23 cellular contexts compared by ENCODE assay signal in genomic region chr6:136566851-136567250, GRCh38. TPM values are rescaled to one million over a fixed set of nuclear protein-coding genes. Genes with fewer than 3 reads are reported as not detected.
A peak's percentile ranks its signal among the peaks of the same experiment; 100 is the strongest.
DNase-seq lines count a peak whose midpoint lies in the region; ATAC-seq, FAIRE-seq and TF ChIP-seq lines count a peak whose summit lies in the region.
"Had no signal": no experiment of that assay in that cellular context is flagged by ENCODE, and none has a peak within 500 bp of the region (broad histone marks: within the 10 kb centered on the region; RNA-seq: fewer than 3 reads in every experiment).

No MANE protein-coding gene starts in this region.

- TF ChIP-seq CTCF in right atrium auricular region (IDR thresholded peaks at IDR 0.05): no peak

- peaks cover 27% of the 10 kb centered on the region for H3K9me3 ChIP-seq in KOPT-K1 (ENCODE audit: insufficient read depth, low read length, poor library complexity, severe bottlenecking)
- H3K9me3 ChIP-seq in small intestine (ENCODE audit: control insufficient read depth, low read depth): peaks cover 1% of the 10 kb centered on the region
- peaks cover 0 to 11% of the 10 kb centered on the region in 2 donors for H3K9me3 ChIP-seq in right atrium auricular region
- H3K9me3 ChIP-seq: suprapubic skin had no signal

- H3K4me1 ChIP-seq in small intestine (ENCODE audit: control insufficient read depth in 2 of 2, insufficient read depth in 1 of 2, low read depth in 1 of 2, low read length in 1 of 2) (peaks cover 3 to 6% of the 10 kb centered on the region in 2 donors), right atrium auricular region (no peaks in the 10 kb centered on the region)
- H3K4me1 ChIP-seq: suprapubic skin had no signal

- intact Hi-C loops in sciatic nerve (cut with DNase I): no loop called here

- no peak for ATAC-seq in sciatic nerve
- ATAC-seq: activated CD4-positive, alpha-beta T cell treated with anti-CD3 and anti-CD28 coated beads for 36 hours; HCT116; left lung; T-helper 17 cell had no signal

- DNase-seq in NOMO-1 treated with dmso at 0.1 percent for 144 hours (lab: John Stamatoyannopoulos, UW; ENCODE audit: unreplicated experiment): peak; percentile 9
- DNase-seq in small intestine: peak; percentile 81
- no peak for DNase-seq in sciatic nerve (ENCODE audit: low spot score)
- no peak for DNase-seq in activated gamma-delta T cell treated with Interleukin-2 at 50 U/mL for 16 hours
- no peak for DNase-seq in right atrium auricular region (ENCODE audit: low spot score)
- DNase-seq in substantia nigra (lab: John Stamatoyannopoulos, UW): no peak
- DNase-seq: activated CD4-positive, alpha-beta T cell treated with anti-CD3 and anti-CD28 coated beads for 36 hours; activated naive CD4-positive, alpha-beta T cell; activated T-cell treated with anti-CD3 and anti-CD28 coated beads, Interleukin-2, amount 50 U/mL, for 1 hour; Calu3; left lung; mesendoderm; naive B cell; NCI-H1105 treated with DMSO at 0.1 percent for 48 hours; NCI-H526 treated with DMSO at 0.1 percent for 48 hours; nucleus accumbens; T-helper 17 cell had no signal

- no peaks in the 10 kb centered on the region for H3K36me3 ChIP-seq in KOPT-K1 (ENCODE audit: insufficient read depth, low read length)
- peaks cover 0 to 4% of the 10 kb centered on the region in 2 donors for H3K36me3 ChIP-seq in small intestine (ENCODE audit: control insufficient read depth in 2 of 2, insufficient read depth in 2 of 2, low read length in 2 of 2)
- no peaks in the 10 kb centered on the region for H3K36me3 ChIP-seq in right atrium auricular region

- H3K4me3 ChIP-seq in small intestine (ENCODE audit: low read depth in 1 of 2, low read length in 2 of 2): peak overlapping the region in 1 of 2 donors; percentile 15
- no peak overlapping the region for H3K4me3 ChIP-seq in right atrium auricular region
- H3K4me3 ChIP-seq: left lung, smooth muscle cell, suprapubic skin had no signal

- WGBS in small intestine, 3 donors: 14 to 38% (median 28%) methylated on average over 2 of the region's 2 CpGs

- H3K27ac ChIP-seq in KOPT-K1 (ENCODE audit: low read depth, low read length, poor library complexity, severe bottlenecking): peak overlapping the region; percentile 75
- H3K27ac ChIP-seq in small intestine (ENCODE audit: low read depth in 1 of 2, low read length in 1 of 2): peak overlapping the region; percentile 68 to 79
- H3K27ac ChIP-seq in right atrium auricular region: no peak overlapping the region
- no peak overlapping the region for H3K27ac ChIP-seq in substantia nigra (ENCODE audit: low read depth, low read length, poor library complexity, severe bottlenecking)
- H3K27ac ChIP-seq: left lung, RWPE1, suprapubic skin had no signal

- FAIRE-seq in colon (lab: Jason Lieb, UNC): peak; percentile 69
- FAIRE-seq in small intestine (lab: Jason Lieb, UNC): peak; percentile 87

- H3K27me3 ChIP-seq in small intestine (ENCODE audit: control insufficient read depth in 2 of 2, insufficient read depth in 2 of 2, low read length in 2 of 2) (no peaks in the 10 kb centered on the region), right atrium auricular region (no peaks in the 10 kb centered on the region)
- H3K27me3 ChIP-seq: left lung, suprapubic skin had no signal

RNA-seq across cellular contexts. Expression of gene MAP7, which starts 16.6 kb away (rescaled TPM):
- polyA plus RNA-seq in small intestine: 10 to 100 TPM; 18.3 to 24.4 (median 18.4) TPM
- 1.2 TPM for total RNA-seq in sciatic nerve
- 1 to 10 TPM; 1.0 to 1.3 TPM for total RNA-seq in right atrium auricular region

Comparison
In these comparisons a context has a peak if more than half of its experiments do, and no peak if none do; other contexts are left out.
1. H3K27ac ChIP-seq: peak in KOPT-K1 (single experiment) and small intestine (2 of 2); none in right atrium auricular region (0 of 2) and substantia nigra (single experiment).
2. DNase-seq: peak in NOMO-1 treated with dmso at 0.1 percent for 144 hours (single experiment) and small intestine (single experiment); none in sciatic nerve (single experiment), activated gamma-delta T cell treated with Interleukin-2 at 50 U/mL for 16 hours (single experiment), right atrium auricular region (single experiment) and substantia nigra (0 of 49).